Comparison of ENCODE assay signal across 9 cellular contexts in genomic region chr15:29102911-29103824, GRCh38.
A peak's percentile ranks its signal among the peaks of the same experiment; 100 is the strongest.
DNase-seq lines count a peak whose midpoint lies in the region; ATAC-seq and TF ChIP-seq lines count a peak whose summit lies in the region.
"Had no signal": no experiment of that assay in that cellular context is flagged by ENCODE, and none has a peak within 500 bp of the region (broad histone marks: within the 10 kb centered on the region; RNA-seq: fewer than 3 reads in every experiment).

No MANE protein-coding gene starts in this region.

- peaks cover 11% of the 10 kb centered on the region for H3K4me1 Mint-ChIP-seq in CD8-positive, alpha-beta T cell (ENCODE audit: low read depth)
- H3K4me1 Mint-ChIP-seq: memory B cell had no signal

- H3K27me3 ChIP-seq in CD8-positive, alpha-beta T cell (ENCODE audit: insufficient read depth, low read length): no peaks in the 10 kb centered on the region
- no peaks in the 10 kb centered on the region for H3K27me3 ChIP-seq in KMS-11 (ENCODE audit: insufficient read depth, low read depth)
- no peaks in the 10 kb centered on the region for H3K27me3 ChIP-seq in rectal smooth muscle tissue (ENCODE audit: control insufficient read depth, insufficient read depth, low read length)

- no peaks in the 10 kb centered on the region for H3K9me3 Mint-ChIP-seq in CD8-positive, alpha-beta T cell
- H3K9me3 Mint-ChIP-seq: memory B cell had no signal

- no peaks in the 10 kb centered on the region for H3K27me3 Mint-ChIP-seq in CD8-positive, alpha-beta T cell (ENCODE audit: low read depth)

- no peak overlapping the region for H3K27ac ChIP-seq in CD8-positive, alpha-beta T cell (ENCODE audit: low read depth, low read length)
- H3K27ac ChIP-seq in KMS-11: no peak overlapping the region
- no peak overlapping the region for H3K27ac ChIP-seq in rectal smooth muscle tissue (ENCODE audit: low read depth, low read length)

- no peak overlapping the region for H3K4me3 Mint-ChIP-seq in CD8-positive, alpha-beta T cell
- H3K4me3 Mint-ChIP-seq: memory B cell had no signal

- H3K9ac ChIP-seq in KMS-11: no peak overlapping the region
- H3K9ac ChIP-seq in rectal smooth muscle tissue (ENCODE audit: low read length): no peak overlapping the region

- POLR2A ChIA-PET in CD8-positive, alpha-beta T cell (lab: Charles Lee): no interaction called here

- no peaks in the 10 kb centered on the region for H3K4me1 ChIP-seq in CD8-positive, alpha-beta T cell (ENCODE audit: insufficient read depth, low read length)
- H3K4me1 ChIP-seq in KMS-11 (ENCODE audit: low read depth, poor library complexity, severe bottlenecking): no peaks in the 10 kb centered on the region
- H3K4me1 ChIP-seq in rectal smooth muscle tissue (ENCODE audit: control insufficient read depth, insufficient read depth, low read length): no peaks in the 10 kb centered on the region

- intact Hi-C loops in CD8-positive, alpha-beta T cell (cut with DNase I, micrococcal nuclease): no loop called here

- no peak overlapping the region for H3K4me2 ChIP-seq in KMS-11

- CTCF ChIA-PET in CD8-positive, alpha-beta T cell (lab: Charles Lee): interaction anchor here (0.6 to 4.9 kb wide), 23 partner anchors 8 to 229 kb away, joined by 3 to 68 read pairs (median 4); no protein-coding TSS in a partner anchor

- peak in 2 of 7 experiments; percentile 22 to 33 for DNase-seq in CD8-positive, alpha-beta T cell
- DNase-seq in foreskin fibroblast (peak; percentile 28 to 69), cerebellum (ENCODE audit: low spot score) (no peak), putamen (ENCODE audit: low spot score) (no peak), RPMI8226 (no peak), T-helper 1 cell (no peak)

- TF ChIP-seq CTCF in CD8-positive, alpha-beta T cell (IDR thresholded peaks at IDR 0.05): no peak
- TF ChIP-seq CTCF in KMS-11 (conservative IDR thresholded peaks at IDR 0.05; ENCODE audit: low read depth, low read length): 0 out of 2 replicates have a peak, but pooled peaks have one; percentile 4
- TF ChIP-seq CTCF in foreskin fibroblast (IDR thresholded peaks at IDR 0.05; ENCODE audit: low read depth, low read length): no peak

- H3K36me3 Mint-ChIP-seq in CD8-positive, alpha-beta T cell: peaks cover 73% of the 10 kb centered on the region
- H3K36me3 Mint-ChIP-seq: memory B cell had no signal

- H3K9me3 ChIP-seq in CD8-positive, alpha-beta T cell (ENCODE audit: low read length): no peaks in the 10 kb centered on the region

- H3K27ac Mint-ChIP-seq in CD8-positive, alpha-beta T cell: no peak overlapping the region
- H3K27ac Mint-ChIP-seq: memory B cell had no signal

- H4K20me1 ChIP-seq in KMS-11 (ENCODE audit: insufficient read depth): no peaks in the 10 kb centered on the region

- peaks cover 59% of the 10 kb centered on the region for H3K36me3 ChIP-seq in CD8-positive, alpha-beta T cell (ENCODE audit: insufficient read depth, low read length)
- H3K36me3 ChIP-seq in KMS-11 (ENCODE audit: insufficient read depth) (no peaks in the 10 kb centered on the region), rectal smooth muscle tissue (ENCODE audit: control insufficient read depth, insufficient read depth, low read length) (no peaks in the 10 kb centered on the region)

- H3K4me3 ChIP-seq in CD8-positive, alpha-beta T cell (ENCODE audit: low read depth, low read length): no peak overlapping the region
- no peak overlapping the region for H3K4me3 ChIP-seq in KMS-11 (IDR thresholded peaks at IDR 0.05; ENCODE audit: insufficient read depth, low read depth, low read length)
- peak overlapping the region; percentile 46 to 53 for H3K4me3 ChIP-seq in foreskin fibroblast (ENCODE audit: low read depth in 1 of 2, low read length in 2 of 2)
- H3K4me3 ChIP-seq in rectal smooth muscle tissue (ENCODE audit: low read length): peak overlapping the region; percentile 49

- peak; percentile 48 for ATAC-seq in CD8-positive, alpha-beta T cell

- no peaks in the 10 kb centered on the region for H3K79me2 ChIP-seq in KMS-11 (ENCODE audit: insufficient read depth, low read depth)

- H2AFZ ChIP-seq in KMS-11 (ENCODE audit: low read depth): no peak overlapping the region

Comparison
In these comparisons a context has a peak if more than half of its experiments do, and no peak if none do; other contexts are left out.
1. DNase-seq: peak in foreskin fibroblast (2 of 2); none in cerebellum (single experiment), putamen (single experiment), RPMI8226 (single experiment) and T-helper 1 cell (0 of 5).
2. H3K4me3 ChIP-seq: peak in foreskin fibroblast (2 of 2) and rectal smooth muscle tissue (single experiment); none in CD8-positive, alpha-beta T cell (single experiment) and KMS-11 (single experiment).